In the genomic region with DNA sequence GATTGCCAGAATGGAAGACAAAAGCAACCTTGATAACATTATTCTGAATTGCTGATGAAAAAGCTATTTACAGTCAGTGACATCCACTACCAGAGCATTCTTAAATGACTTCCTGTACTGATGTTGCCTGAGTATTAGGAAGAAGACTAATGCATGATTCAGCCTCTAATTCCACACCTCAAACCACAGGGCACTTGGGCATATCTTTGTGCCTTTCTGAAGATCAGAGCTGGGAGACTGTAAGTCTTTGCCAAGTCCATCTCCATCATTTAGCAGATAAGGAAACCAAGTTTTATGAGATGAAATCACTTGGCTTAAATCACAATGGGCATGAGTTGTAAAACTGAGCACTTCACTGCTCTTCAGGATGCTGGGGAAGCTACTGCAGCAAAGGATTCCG, we compare ENCODE assay signal across 17 cellular contexts.
A peak's percentile ranks its signal among the peaks of the same experiment; 100 is the strongest.
DNase-seq lines count a peak whose midpoint lies in the region.
"Had no signal": no experiment of that assay in that cellular context is flagged by ENCODE, and none has a peak within 500 bp of the region (broad histone marks: within the 10 kb centered on the region; RNA-seq: fewer than 3 reads in every experiment).

No MANE protein-coding gene starts in this region.

- H3K36me3 ChIP-seq in MG63 (no peaks in the 10 kb centered on the region), mesenchymal stem cell (ENCODE audit: control insufficient read depth in 1 of 2, insufficient read depth in 2 of 2, low read depth in 1 of 2, low read length in 2 of 2) (no peaks in the 10 kb centered on the region)
- H3K36me3 ChIP-seq: HAP-1 had no signal

- DNase-seq in Caki2 (ENCODE audit: low read depth) (peak; percentile 88), MG63 (peak; percentile 45), astrocyte of the hippocampus (ENCODE audit: low read depth, low spot score) (peak; percentile 58), mesenchymal stem cell (peak; percentile 18), NCI-H774 (lab: John Stamatoyannopoulos, UW) (no peak), hypothalamus (lab: John Stamatoyannopoulos, UW) (no peak), activated gamma-delta T cell treated with Interleukin-2 at 50 U/mL for 16 hours (no peak), NCI-H2081 treated with DMSO at 0.1 percent for 48 hours (lab: John Stamatoyannopoulos, UW) (no peak)
- DNase-seq: activated CD4-positive, alpha-beta memory T cell treated with anti-CD3 and anti-CD28 coated beads for 36 hours; body of pancreas; KG1; NCI-H187; NCI-H526 treated with DMSO at 0.1 percent for 48 hours; SHP77; small intestine; T-helper 9 cell had no signal

- H3K27ac ChIP-seq in mesenchymal stem cell (ENCODE audit: low read length, poor library complexity, severe bottlenecking), result no peak overlapping the region
- H3K27ac ChIP-seq: body of pancreas had no signal

- H2AFZ ChIP-seq in mesenchymal stem cell (ENCODE audit: low read depth, low read length), result no peak overlapping the region

- H2AK5ac ChIP-seq in mesenchymal stem cell (ENCODE audit: low read length, severe bottlenecking), result no peak overlapping the region

- no peak overlapping the region for H3K9ac ChIP-seq in mesenchymal stem cell (ENCODE audit: low read length)

- no peak overlapping the region for H3K18ac ChIP-seq in mesenchymal stem cell (ENCODE audit: low read depth in 1 of 2, low read length in 2 of 2)

- no peak overlapping the region for H2BK12ac ChIP-seq in mesenchymal stem cell (ENCODE audit: low read length in 2 of 2)

- H3K27me3 ChIP-seq in MG63 (no peaks in the 10 kb centered on the region), mesenchymal stem cell (ENCODE audit: control insufficient read depth in 1 of 2, insufficient read depth in 1 of 2, low read length in 2 of 2) (no peaks in the 10 kb centered on the region)
- H3K27me3 ChIP-seq: body of pancreas had no signal

- no peaks in the 10 kb centered on the region for H3K79me1 ChIP-seq in mesenchymal stem cell (replicated peaks; ENCODE audit: low read length, poor library complexity, severe bottlenecking)

- no peak overlapping the region for H3K4ac ChIP-seq in mesenchymal stem cell (ENCODE audit: low read depth in 1 of 2, low read length in 2 of 2)

- H2BK5ac ChIP-seq in mesenchymal stem cell (ENCODE audit: low read depth, low read length, poor library complexity, severe bottlenecking), result no peak overlapping the region

- H3K9me3 ChIP-seq in MG63 (no peaks in the 10 kb centered on the region), mesenchymal stem cell (ENCODE audit: control insufficient read depth, low read length) (no peaks in the 10 kb centered on the region)
- H3K9me3 ChIP-seq: body of pancreas, HAP-1 had no signal

- H4K91ac ChIP-seq in mesenchymal stem cell (ENCODE audit: low read length), result no peak overlapping the region

- H4K8ac ChIP-seq in mesenchymal stem cell (ENCODE audit: low read length), result no peak overlapping the region

- in situ Hi-C loops in Caki2 (cut with HindIII; ENCODE audit: low pct_unique_long_range_greater_than_20kb, low sequenced_read_pairs), result no loop called here

- H3K4me1 ChIP-seq in mesenchymal stem cell (ENCODE audit: control insufficient read depth, insufficient read depth, low read depth, low read length), result no peaks in the 10 kb centered on the region
- H3K4me1 ChIP-seq: body of pancreas, HAP-1 had no signal

- no peak overlapping the region for H3K14ac ChIP-seq in mesenchymal stem cell (ENCODE audit: low read length in 2 of 2)

- H3K4me2 ChIP-seq in mesenchymal stem cell (ENCODE audit: low read length, poor library complexity, severe bottlenecking), result no peak overlapping the region

- no peak overlapping the region for H3K23ac ChIP-seq in mesenchymal stem cell (ENCODE audit: low read length in 2 of 2)

- H3K4me3 ChIP-seq in MG63 (no peak overlapping the region), mesenchymal stem cell (ENCODE audit: insufficient read depth in 1 of 2, low read depth in 1 of 2, low read length in 2 of 2) (no peak overlapping the region)
- H3K4me3 ChIP-seq: body of pancreas, HAP-1 had no signal

- no peak overlapping the region for H2BK120ac ChIP-seq in mesenchymal stem cell (ENCODE audit: low read depth, low read length)

- no peak overlapping the region for H2BK15ac ChIP-seq in mesenchymal stem cell (ENCODE audit: low read depth, poor library complexity, severe bottlenecking)

- no CpG with 5 or more reads among the region's 1 CpG for WGBS in mesenchymal stem cell

Comparison
In these comparisons a context has a peak if more than half of its experiments do, and no peak if none do; other contexts are left out.
1. DNase-seq: peak in Caki2 (single experiment), MG63 (single experiment), astrocyte of the hippocampus (single experiment) and mesenchymal stem cell (single experiment); none in NCI-H774 (single experiment), hypothalamus (0 of 51), activated gamma-delta T cell treated with Interleukin-2 at 50 U/mL for 16 hours (single experiment) and NCI-H2081 treated with DMSO at 0.1 percent for 48 hours (single experiment).